20 cellular contexts compared by ENCODE assay signal in the genomic region with DNA sequence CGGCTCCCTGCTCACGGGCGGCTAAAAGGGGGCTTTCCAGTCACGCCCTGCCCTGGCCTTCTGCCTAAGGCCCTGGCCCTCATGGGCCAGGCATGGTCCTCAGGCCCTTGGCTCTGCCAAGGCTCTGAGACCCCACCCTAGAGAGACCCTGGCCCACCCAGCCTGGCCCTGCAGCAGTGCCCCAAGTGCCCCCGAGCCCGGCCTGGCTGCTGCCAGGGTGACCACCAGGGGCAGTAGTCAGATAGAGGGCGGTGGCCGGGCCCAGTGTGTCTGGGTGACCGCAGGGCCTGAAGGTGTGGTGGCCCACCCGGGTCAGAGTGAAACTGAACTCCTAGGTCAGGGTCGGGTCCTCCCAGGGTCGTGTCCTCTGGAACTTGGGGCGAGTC. TPM values are rescaled to one million over a fixed set of nuclear protein-coding genes. Genes with fewer than 3 reads are reported as not detected.
DNase-seq lines count a peak whose midpoint lies in the region; ATAC-seq and TF ChIP-seq lines count a peak whose summit lies in the region.
"Had no signal": no experiment of that assay in that cellular context is flagged by ENCODE, and none has a peak within 500 bp of the region (broad histone marks: within the 10 kb centered on the region; RNA-seq: fewer than 3 reads in every experiment).

No MANE protein-coding gene starts in this region.

- no peak overlapping the region for H3K27ac ChIP-seq in cardiac muscle cell
- H3K27ac ChIP-seq in Panc1 (ENCODE audit: low read length), result no peak overlapping the region
- H3K27ac ChIP-seq in thoracic aorta, result no peak overlapping the region
- H3K27ac ChIP-seq in CD8-positive, alpha-beta T cell (ENCODE audit: low read depth, low read length), result no peak overlapping the region
- H3K27ac ChIP-seq in psoas muscle, result no peak overlapping the region
- H3K27ac ChIP-seq: suprapubic skin had no signal

- POLR2A ChIA-PET in Panc1 (lab: Charles Lee), result no interaction called here
- POLR2A ChIA-PET in CD8-positive, alpha-beta T cell (lab: Charles Lee), result no interaction called here

- H3K27me3 Mint-ChIP-seq in CD8-positive, alpha-beta T cell (ENCODE audit: low read depth), result no peaks in the 10 kb centered on the region
- H3K27me3 Mint-ChIP-seq: brain had no signal

- TF ChIP-seq CTCF in cardiac muscle cell (IDR thresholded peaks at IDR 0.05; ENCODE audit: low read depth, low read length) (peak; percentile 29), Panc1 (IDR thresholded peaks at IDR 0.05) (peak; percentile 64), thoracic aorta (IDR thresholded peaks at IDR 0.05) (peak; percentile 13), psoas muscle (IDR thresholded peaks at IDR 0.05) (no peak)
- TF ChIP-seq CTCF in CD8-positive, alpha-beta T cell (IDR thresholded peaks at IDR 0.05), result no peak

- no TSS peak for BruUV-seq in Panc1 (replicated peaks; lab: Mats Ljungman, UMichigan)

- H3K4me1 ChIP-seq in cardiac muscle cell (ENCODE audit: low read depth) (no peaks in the 10 kb centered on the region), Panc1 (ENCODE audit: control insufficient read depth, insufficient read depth, low read length) (peaks cover under 1% of the 10 kb centered on the region; the same call in 1 of the 2 replicates), thoracic aorta (ENCODE audit: control insufficient read depth in 1 of 2, low read depth in 2 of 2) (no peaks in the 10 kb centered on the region), psoas muscle (no peaks in the 10 kb centered on the region)
- H3K4me1 ChIP-seq in CD8-positive, alpha-beta T cell (ENCODE audit: insufficient read depth, low read length), result no peaks in the 10 kb centered on the region
- H3K4me1 ChIP-seq: suprapubic skin had no signal

- H3K36me3 Mint-ChIP-seq in CD8-positive, alpha-beta T cell, result no peaks in the 10 kb centered on the region
- H3K36me3 Mint-ChIP-seq: activated CD4-positive, alpha-beta memory T cell treated with anti-CD3 and anti-CD28 coated beads for 36 hours; brain; IgD-negative memory B cell had no signal

- no peaks in the 10 kb centered on the region for H3K9me3 Mint-ChIP-seq in CD8-positive, alpha-beta T cell
- H3K9me3 Mint-ChIP-seq: activated CD4-positive, alpha-beta memory T cell treated with anti-CD3 and anti-CD28 coated beads for 36 hours; brain; IgD-negative memory B cell; nephron; T-helper 2 cell treated with Interferon-gamma antibody and Interleukin-4, amounts not matched to agents 5 μg/mL and 100 μg/mL, for 36 hours had no signal

- H3K4me1 Mint-ChIP-seq in CD8-positive, alpha-beta T cell (ENCODE audit: low read depth), result no peaks in the 10 kb centered on the region
- H3K4me1 Mint-ChIP-seq: IgD-negative memory B cell had no signal

- H3K9me3 ChIP-seq in cardiac muscle cell (ENCODE audit: low read depth), result no peaks in the 10 kb centered on the region
- H3K9me3 ChIP-seq in Panc1 (ENCODE audit: control insufficient read depth, insufficient read depth, low read depth, low read length), result no peaks in the 10 kb centered on the region
- H3K9me3 ChIP-seq in thoracic aorta, result no peaks in the 10 kb centered on the region
- no peaks in the 10 kb centered on the region for H3K9me3 ChIP-seq in CD8-positive, alpha-beta T cell (ENCODE audit: low read length)
- H3K9me3 ChIP-seq in psoas muscle, result no peaks in the 10 kb centered on the region
- H3K9me3 ChIP-seq: suprapubic skin had no signal

- in situ Hi-C loops in Panc1 (cut with HindIII; ENCODE audit: low pct_unique_long_range_greater_than_20kb, low sequenced_read_pairs), result no loop called here

- H3K27me3 ChIP-seq in cardiac muscle cell (no peaks in the 10 kb centered on the region), Panc1 (ENCODE audit: control insufficient read depth, insufficient read depth, low read length) (no peaks in the 10 kb centered on the region), thoracic aorta (replicated peaks; ENCODE audit: insufficient read depth) (no peaks in the 10 kb centered on the region), psoas muscle (ENCODE audit: insufficient read depth in 3 of 3, low read length in 2 of 3) (peaks cover 0 to 2% (median 0%) of the 10 kb centered on the region in 3 donors)
- H3K27me3 ChIP-seq in CD8-positive, alpha-beta T cell (ENCODE audit: insufficient read depth, low read length), result no peaks in the 10 kb centered on the region

- no peak overlapping the region for H3K4me3 Mint-ChIP-seq in CD8-positive, alpha-beta T cell
- H3K4me3 Mint-ChIP-seq: activated CD4-positive, alpha-beta memory T cell treated with anti-CD3 and anti-CD28 coated beads for 36 hours; brain; IgD-negative memory B cell; nephron; T-helper 2 cell treated with Interferon-gamma antibody and Interleukin-4, amounts not matched to agents 5 μg/mL and 100 μg/mL, for 36 hours had no signal

- H3K27ac Mint-ChIP-seq in CD8-positive, alpha-beta T cell, result no peak overlapping the region
- H3K27ac Mint-ChIP-seq: activated CD4-positive, alpha-beta memory T cell treated with anti-CD3 and anti-CD28 coated beads for 36 hours; brain; IgD-negative memory B cell; nephron; T-helper 2 cell treated with Interferon-gamma antibody and Interleukin-4, amounts not matched to agents 5 μg/mL and 100 μg/mL, for 36 hours had no signal

- ATAC-seq in left cardiac atrium (no peak), Panc1 (no peak), esophagus mucosa (peak; percentile 7), thoracic aorta (ENCODE audit: insufficient number of reproducible peaks, low FRiP score, low read depth) (no peak), GM18861 (IDR thresholded peaks at IDR 0.05; ENCODE audit: unreplicated experiment) (no peak), psoas muscle (no peak)
- no peak for ATAC-seq in CD8-positive, alpha-beta T cell

- H3K4me3 ChIP-seq in cardiac muscle cell (no peak overlapping the region), Panc1 (ENCODE audit: low read depth in 2 of 2, low read length in 2 of 2) (no peak overlapping the region), thoracic aorta (no peak overlapping the region), psoas muscle (no peak overlapping the region)
- no peak overlapping the region for H3K4me3 ChIP-seq in CD8-positive, alpha-beta T cell (ENCODE audit: low read depth, low read length)
- H3K4me3 ChIP-seq: suprapubic skin had no signal

- H3K36me3 ChIP-seq in cardiac muscle cell, result no peaks in the 10 kb centered on the region
- H3K36me3 ChIP-seq in Panc1 (ENCODE audit: control insufficient read depth, insufficient read depth, low read length), result no peaks in the 10 kb centered on the region
- H3K36me3 ChIP-seq in thoracic aorta, result no peaks in the 10 kb centered on the region
- H3K36me3 ChIP-seq in CD8-positive, alpha-beta T cell (ENCODE audit: insufficient read depth, low read length), result no peaks in the 10 kb centered on the region
- H3K36me3 ChIP-seq in psoas muscle (ENCODE audit: insufficient read depth in 1 of 2, low read depth in 1 of 2), result no peaks in the 10 kb centered on the region
- H3K36me3 ChIP-seq: suprapubic skin had no signal

- intact Hi-C loops in left cardiac atrium (cut with DNase I) (no loop called here), Panc1 (cut with micrococcal nuclease; ENCODE audit: unreplicated experiment) (no loop called here), psoas muscle (cut with DNase I) (loop anchor here in 1 of 2 donors (5.0 kb wide), 1 partner anchor 62 kb away; no protein-coding TSS in a partner anchor)
- intact Hi-C loops in CD8-positive, alpha-beta T cell (cut with DNase I, micrococcal nuclease), result no loop called here

- CTCF ChIA-PET in Panc1 (lab: Charles Lee), result no interaction called here
- CTCF ChIA-PET in CD8-positive, alpha-beta T cell (lab: Charles Lee), result interaction anchor here (1.0 kb wide), 1 partner anchor 106 kb away, joined by 3 read pairs; no protein-coding TSS in a partner anchor

- no peak for DNase-seq in cardiac muscle cell (ENCODE audit: low read depth in 1 of 2, low spot score in 1 of 2)
- no peak for DNase-seq in left cardiac atrium
- DNase-seq in Panc1 (ENCODE audit: low read depth, low spot score), result no peak
- DNase-seq in thoracic aorta (ENCODE audit: low spot score), result no peak
- DNase-seq in CD8-positive, alpha-beta T cell, result no peak
- DNase-seq in psoas muscle, result no peak
- DNase-seq: ACHN; activated CD4-positive, alpha-beta memory T cell treated with anti-CD3 and anti-CD28 coated beads for 36 hours; DMS53; NCI-H1436 treated with DMSO at 0.1 percent for 48 hours; RPMI8226 had no signal

- WGBS in psoas muscle, 3 donors, result 85 to 94% (median 86%) methylated on average over 13 of the region's 13 CpGs

RNA-seq across cellular contexts. Expression of a gene that starts 29.4 kb away (rescaled TPM):
- not detected in 2 replicates for total RNA-seq in cardiac muscle cell
- polyA plus RNA-seq in cardiac muscle cell, result not detected in 2 replicates
- total RNA-seq in left cardiac atrium, result under 1 TPM; 0.44 to 0.62 TPM
- total RNA-seq in Panc1 (2021; ENCODE audit: unreplicated experiment), result not detected
- polyA plus RNA-seq in Panc1 (2012; ENCODE audit: insufficient read length), result not detected
- 0.44 TPM for total RNA-seq in esophagus mucosa
- not detected for total RNA-seq in thoracic aorta
- not detected for total RNA-seq in CD8-positive, alpha-beta T cell
- total RNA-seq in psoas muscle, result under 1 TPM in 2 of 4 donors, not detected in 2; 0.17 to 0.38 TPM
- polyA plus RNA-seq in psoas muscle, result under 1 TPM; 0.09 to 0.32 (median 0.12) TPM
- total RNA-seq: liver, NCI-H460 had no signal
- polyA plus RNA-seq: IgD-negative memory B cell, liver had no signal

RNA-seq across cellular contexts. Expression of a gene that starts 48.6 kb away (rescaled TPM):
- total RNA-seq in cardiac muscle cell, result 30.3 and 35.8 TPM in 2 replicates
- 43.8 and 53.4 TPM in 2 replicates for polyA plus RNA-seq in cardiac muscle cell
- total RNA-seq in left cardiac atrium, result 10 to 100 TPM; 48.3 to 48.9 TPM
- total RNA-seq in Panc1 (2021; ENCODE audit: unreplicated experiment), result 79.0 TPM
- polyA plus RNA-seq in Panc1 (2012; ENCODE audit: insufficient read length), result 77.8 TPM
- total RNA-seq in esophagus mucosa, result 24.5 TPM
- total RNA-seq in thoracic aorta, result 10 to 100 TPM; 14.8 to 49.8 TPM
- total RNA-seq in CD8-positive, alpha-beta T cell, result 10 to 100 TPM; 39.3 to 43.4 TPM
- 10 to 100 TPM; 15.8 to 23.7 (median 22.2) TPM for total RNA-seq in psoas muscle
- 10 to 100 TPM in 2 of 3 donors, 1 to 10 TPM in 1; 9.7 to 11.8 (median 10.8) TPM for polyA plus RNA-seq in psoas muscle

Comparison
In these comparisons a context has a peak if more than half of its experiments do, and no peak if none do; other contexts are left out.
1. CTCF ChIP-seq: peak in cardiac muscle cell (single experiment), Panc1 (single experiment) and thoracic aorta (single experiment); none in CD8-positive, alpha-beta T cell (single experiment) and psoas muscle (single experiment).